In the genomic region with DNA sequence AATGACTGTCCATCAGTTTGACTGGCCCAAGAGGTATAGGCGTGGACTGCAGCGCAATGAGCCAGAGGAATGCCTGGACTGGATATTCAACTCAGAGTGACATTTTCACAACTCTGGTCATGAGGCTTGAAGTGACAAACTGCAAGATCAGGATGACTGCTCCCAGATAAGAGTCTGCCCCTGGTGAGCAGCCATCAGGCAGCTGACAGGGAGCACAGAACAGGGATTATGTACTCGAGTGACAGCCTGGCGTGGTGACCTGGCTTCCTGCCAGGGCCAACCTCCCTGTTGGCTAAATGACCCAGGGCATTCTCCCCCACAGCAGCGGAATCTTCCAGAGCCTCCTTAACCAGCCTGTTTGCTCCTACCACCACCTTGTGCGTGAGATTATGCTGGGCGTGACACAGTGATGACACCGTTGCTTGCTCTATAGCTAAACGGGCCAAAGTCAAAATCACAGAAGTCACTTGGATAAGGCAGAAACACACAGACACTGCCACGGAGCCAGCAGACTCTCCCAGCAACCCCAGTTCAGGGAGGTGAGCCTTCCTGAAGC, we compare ENCODE assay signal across 1 cellular context.
TF ChIP-seq lines count a peak whose summit lies in the region.

No MANE protein-coding gene starts in this region.

TF ChIP-seq in HepG2, 621 proteins besides CTCF, POLR2A, EP300 and RAD21 (continued from another document and continues in another):
- TF ChIP-seq ZNF275 (CRISPR knock-in tag; IDR thresholded peaks at IDR 0.05; ENCODE audit: borderline replicate concordance) (no peak), ZNF12 (CRISPR knock-in tag; IDR thresholded peaks at IDR 0.05) (no peak), ELF1 (CRISPR knock-in tag; IDR thresholded peaks at IDR 0.05) (0 out of 2 replicates have a peak, but pooled peaks have one; percentile 13), ELF4 (CRISPR knock-in tag; IDR thresholded peaks at IDR 0.05; ENCODE audit: borderline replicate concordance) (no peak), MEIS2 (CRISPR knock-in tag; IDR thresholded peaks at IDR 0.05) (peak; percentile 66; the same call in 1 of the 2 replicates), FOXM1 (CRISPR knock-in tag; IDR thresholded peaks at IDR 0.05) (no peak), ATAD3A (CRISPR knock-in tag; IDR thresholded peaks at IDR 0.05) (no peak), ZNF768 (CRISPR knock-in tag; IDR thresholded peaks at IDR 0.05) (no peak), ZNF800 (CRISPR knock-in tag; IDR thresholded peaks at IDR 0.05) (no peak), ZBTB34 (CRISPR knock-in tag; IDR thresholded peaks at IDR 0.05) (0 out of 2 replicates have a peak, but pooled peaks have one; percentile 44), PRDM4 (CRISPR knock-in tag; IDR thresholded peaks at IDR 0.05; ENCODE audit: borderline replicate concordance) (no peak), GLMP (CRISPR knock-in tag; IDR thresholded peaks at IDR 0.05; ENCODE audit: borderline replicate concordance) (no peak), HDAC1 (CRISPR knock-in tag; IDR thresholded peaks at IDR 0.05) (peak; percentile 63; the same call in 1 of the 2 replicates), TFAP4 (IDR thresholded peaks at IDR 0.05; ENCODE audit: borderline replicate concordance, low read depth) (peak; percentile 67; the same call in 1 of the 2 replicates), TBX2 (CRISPR knock-in tag; IDR thresholded peaks at IDR 0.05; ENCODE audit: borderline replicate concordance) (no peak; the same call in 1 of the 2 replicates), PITX1 (CRISPR knock-in tag; IDR thresholded peaks at IDR 0.05) (peak; percentile 87), SUZ12 (IDR thresholded peaks at IDR 0.05; ENCODE audit: low read depth, low read length) (no peak), ATF4 (CRISPR knock-in tag; IDR thresholded peaks at IDR 0.05) (0 out of 4 replicates have a peak, but pooled peaks of 1 of the 2 experiments have one; percentile 23), SALL1 (CRISPR knock-in tag; IDR thresholded peaks at IDR 0.05) (peak; percentile 67; the same call in 1 of the 2 replicates), ZNF331 (CRISPR knock-in tag; IDR thresholded peaks at IDR 0.05) (peak; percentile 26; the same call in 1 of the 2 replicates)
- TF ChIP-seq, protein P1, sequence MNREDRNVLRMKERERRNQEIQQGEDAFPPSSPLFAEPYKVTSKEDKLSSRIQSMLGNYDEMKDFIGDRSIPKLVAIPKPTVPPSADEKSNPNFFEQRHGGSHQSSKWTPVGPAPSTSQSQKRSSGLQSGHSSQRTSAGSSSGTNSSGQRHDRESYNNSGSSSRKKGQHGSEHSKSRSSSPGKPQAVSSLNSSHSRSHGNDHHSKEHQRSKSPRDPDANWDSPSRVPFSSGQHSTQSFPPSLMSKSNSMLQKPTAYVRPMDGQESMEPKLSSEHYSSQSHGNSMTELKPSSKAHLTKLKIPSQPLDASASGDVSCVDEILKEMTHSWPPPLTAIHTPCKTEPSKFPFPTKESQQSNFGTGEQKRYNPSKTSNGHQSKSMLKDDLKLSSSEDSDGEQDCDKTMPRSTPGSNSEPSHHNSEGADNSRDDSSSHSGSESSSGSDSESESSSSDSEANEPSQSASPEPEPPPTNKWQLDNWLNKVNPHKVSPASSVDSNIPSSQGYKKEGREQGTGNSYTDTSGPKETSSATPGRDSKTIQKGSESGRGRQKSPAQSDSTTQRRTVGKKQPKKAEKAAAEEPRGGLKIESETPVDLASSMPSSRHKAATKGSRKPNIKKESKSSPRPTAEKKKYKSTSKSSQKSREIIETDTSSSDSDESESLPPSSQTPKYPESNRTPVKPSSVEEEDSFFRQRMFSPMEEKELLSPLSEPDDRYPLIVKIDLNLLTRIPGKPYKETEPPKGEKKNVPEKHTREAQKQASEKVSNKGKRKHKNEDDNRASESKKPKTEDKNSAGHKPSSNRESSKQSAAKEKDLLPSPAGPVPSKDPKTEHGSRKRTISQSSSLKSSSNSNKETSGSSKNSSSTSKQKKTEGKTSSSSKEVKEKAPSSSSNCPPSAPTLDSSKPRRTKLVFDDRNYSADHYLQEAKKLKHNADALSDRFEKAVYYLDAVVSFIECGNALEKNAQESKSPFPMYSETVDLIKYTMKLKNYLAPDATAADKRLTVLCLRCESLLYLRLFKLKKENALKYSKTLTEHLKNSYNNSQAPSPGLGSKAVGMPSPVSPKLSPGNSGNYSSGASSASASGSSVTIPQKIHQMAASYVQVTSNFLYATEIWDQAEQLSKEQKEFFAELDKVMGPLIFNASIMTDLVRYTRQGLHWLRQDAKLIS (CRISPR knock-in tag; IDR thresholded peaks at IDR 0.05), result no peak
- TF ChIP-seq, protein P2, sequence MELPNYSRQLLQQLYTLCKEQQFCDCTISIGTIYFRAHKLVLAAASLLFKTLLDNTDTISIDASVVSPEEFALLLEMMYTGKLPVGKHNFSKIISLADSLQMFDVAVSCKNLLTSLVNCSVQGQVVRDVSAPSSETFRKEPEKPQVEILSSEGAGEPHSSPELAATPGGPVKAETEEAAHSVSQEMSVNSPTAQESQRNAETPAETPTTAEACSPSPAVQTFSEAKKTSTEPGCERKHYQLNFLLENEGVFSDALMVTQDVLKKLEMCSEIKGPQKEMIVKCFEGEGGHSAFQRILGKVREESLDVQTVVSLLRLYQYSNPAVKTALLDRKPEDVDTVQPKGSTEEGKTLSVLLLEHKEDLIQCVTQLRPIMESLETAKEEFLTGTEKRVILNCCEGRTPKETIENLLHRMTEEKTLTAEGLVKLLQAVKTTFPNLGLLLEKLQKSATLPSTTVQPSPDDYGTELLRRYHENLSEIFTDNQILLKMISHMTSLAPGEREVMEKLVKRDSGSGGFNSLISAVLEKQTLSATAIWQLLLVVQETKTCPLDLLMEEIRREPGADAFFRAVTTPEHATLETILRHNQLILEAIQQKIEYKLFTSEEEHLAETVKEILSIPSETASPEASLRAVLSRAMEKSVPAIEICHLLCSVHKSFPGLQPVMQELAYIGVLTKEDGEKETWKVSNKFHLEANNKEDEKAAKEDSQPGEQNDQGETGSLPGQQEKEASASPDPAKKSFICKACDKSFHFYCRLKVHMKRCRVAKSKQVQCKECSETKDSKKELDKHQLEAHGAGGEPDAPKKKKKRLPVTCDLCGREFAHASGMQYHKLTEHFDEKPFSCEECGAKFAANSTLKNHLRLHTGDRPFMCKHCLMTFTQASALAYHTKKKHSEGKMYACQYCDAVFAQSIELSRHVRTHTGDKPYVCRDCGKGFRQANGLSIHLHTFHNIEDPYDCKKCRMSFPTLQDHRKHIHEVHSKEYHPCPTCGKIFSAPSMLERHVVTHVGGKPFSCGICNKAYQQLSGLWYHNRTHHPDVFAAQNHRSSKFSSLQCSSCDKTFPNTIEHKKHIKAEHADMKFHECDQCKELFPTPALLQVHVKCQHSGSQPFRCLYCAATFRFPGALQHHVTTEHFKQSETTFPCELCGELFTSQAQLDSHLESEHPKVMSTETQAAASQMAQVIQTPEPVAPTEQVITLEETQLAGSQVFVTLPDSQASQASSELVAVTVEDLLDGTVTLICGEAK (IDR thresholded peaks at IDR 0.05), result no peak
- TF ChIP-seq, protein P2 (CRISPR knock-in tag; IDR thresholded peaks at IDR 0.05), result 0 out of 2 replicates have a peak, but pooled peaks have one; percentile 15
